Comparison of ENCODE assay signal across 28 cellular contexts in genomic region chr2:53905396-53905795, GRCh38. TPM values are rescaled to one million over a fixed set of nuclear protein-coding genes. Genes with fewer than 3 reads are reported as not detected.
DNase-seq lines count a peak whose midpoint lies in the region; ATAC-seq lines count a peak whose summit lies in the region.
"Had no signal": no experiment of that assay in that cellular context is flagged by ENCODE, and none has a peak within 500 bp of the region (broad histone marks: within the 10 kb centered on the region; RNA-seq: fewer than 3 reads in every experiment).

No MANE protein-coding gene starts in this region.

- H4K91ac ChIP-seq in trophoblast cell (ENCODE audit: low read depth, low read length): no peak overlapping the region

- H3K27ac ChIP-seq in trophoblast cell (ENCODE audit: low read depth, low read length): no peak overlapping the region
- H3K27ac ChIP-seq: 22Rv1; A549; BLaER1; BLaER1 treated with 17β-estradiol and CSF1 and Interleukin-3, amounts not matched to agents 10 nM and 100 nM; C4-2B had no signal

- H3K23ac ChIP-seq in trophoblast cell (ENCODE audit: low read length): no peak overlapping the region

- peak; percentile 65 to 73 for DNase-seq in trophoblast cell
- DNase-seq: 8988T; ACHN; AML-193; BE2C; C1 segment of cervical spinal cord; Caco-2; Calu3; CD4-positive, alpha-beta memory T cell; CD4-positive, alpha-beta T cell; CD4-positive, CD25-positive, alpha-beta regulatory T cell; CD8-positive, alpha-beta memory T cell; CD8-positive, alpha-beta T cell; COR-L47; DMS 273 treated with DMSO at 0.1 percent for 48 hours; DMS153; DMS53; DMS79; DMS79 treated with DMSO at 0.1 percent for 48 hours; DND-41; EL had no signal

- H3K9me3 ChIP-seq in trophoblast cell (ENCODE audit: insufficient read depth, low read depth, low read length): no peaks in the 10 kb centered on the region
- H3K9me3 ChIP-seq: A549; BE2C; BLaER1; BLaER1 treated with 17β-estradiol and CSF1 and Interleukin-3, amounts not matched to agents 10 nM and 100 nM; Caco-2 had no signal

- no peak overlapping the region for H3K4me2 ChIP-seq in trophoblast cell (ENCODE audit: low read length)
- H3K4me2 ChIP-seq: A549; BLaER1; BLaER1 treated with 17β-estradiol and CSF1 and Interleukin-3, amounts not matched to agents 10 nM and 100 nM had no signal

- no peak overlapping the region for H3K4ac ChIP-seq in trophoblast cell (ENCODE audit: low read depth, low read length)

- no peak overlapping the region for H3K9ac ChIP-seq in trophoblast cell (ENCODE audit: low read length)
- H3K9ac ChIP-seq: BLaER1; BLaER1 treated with 17β-estradiol and CSF1 and Interleukin-3, amounts not matched to agents 10 nM and 100 nM had no signal

- no peaks in the 10 kb centered on the region for H3K27me3 ChIP-seq in trophoblast cell (ENCODE audit: insufficient read depth, low read length)
- H3K27me3 ChIP-seq: BE2C; BLaER1; BLaER1 treated with 17β-estradiol and CSF1 and Interleukin-3, amounts not matched to agents 10 nM and 100 nM had no signal

- H2AK5ac ChIP-seq in trophoblast cell (ENCODE audit: low read length): no peak overlapping the region

- H2AFZ ChIP-seq in trophoblast cell (ENCODE audit: insufficient read depth, low read length, poor library complexity): no peak overlapping the region

- H3K18ac ChIP-seq in trophoblast cell (ENCODE audit: low read length): no peak overlapping the region

- ATAC-seq in GM19455 (IDR thresholded peaks at IDR 0.05; ENCODE audit: unreplicated experiment): no peak
- ATAC-seq: A549; CD8-positive, alpha-beta T cell had no signal

- no peak overlapping the region for H4K8ac ChIP-seq in trophoblast cell (ENCODE audit: low read depth, low read length)

- no peaks in the 10 kb centered on the region for H3K79me1 ChIP-seq in trophoblast cell (ENCODE audit: low read length)

- no peak overlapping the region for H4K12ac ChIP-seq in trophoblast cell (ENCODE audit: low read depth, low read length)

- H2BK120ac ChIP-seq in trophoblast cell (ENCODE audit: insufficient read depth, low read length, poor library complexity): no peak overlapping the region

- peaks cover 13 to 25% of the 10 kb centered on the region in 2 experiments for H3K36me3 ChIP-seq in trophoblast cell (ENCODE audit: control insufficient read depth in 1 of 2, insufficient read depth in 2 of 2, low read length in 2 of 2)

- H2BK12ac ChIP-seq in trophoblast cell (ENCODE audit: low read length): no peak overlapping the region

- H2BK5ac ChIP-seq in trophoblast cell (ENCODE audit: low read depth, low read length, poor library complexity): no peak overlapping the region

- WGBS in trophoblast cell (ENCODE audit: extremely low coverage, insufficient coverage, insufficient read length): no CpG with 5 or more reads among the region's 9 CpGs

- no peak overlapping the region for H3K14ac ChIP-seq in trophoblast cell (ENCODE audit: low read length)

- H3K4me1 ChIP-seq in trophoblast cell (ENCODE audit: control insufficient read depth in 1 of 2, insufficient read depth in 2 of 2, low read length in 2 of 2): no peaks in the 10 kb centered on the region
- H3K4me1 ChIP-seq: A549; BE2C; BLaER1; BLaER1 treated with 17β-estradiol and CSF1 and Interleukin-3, amounts not matched to agents 10 nM and 100 nM; Caco-2 had no signal

- no peak overlapping the region for H3K4me3 ChIP-seq in trophoblast cell (ENCODE audit: low read depth, low read length)
- H3K4me3 ChIP-seq: A549; BLaER1; BLaER1 treated with 17β-estradiol and CSF1 and Interleukin-3, amounts not matched to agents 10 nM and 100 nM had no signal

- no peaks in the 10 kb centered on the region for H3K79me2 ChIP-seq in trophoblast cell (ENCODE audit: control insufficient read depth, insufficient read depth, low read length, poor library complexity)

RNA-seq across cellular contexts. Expression of gene GPR75, which starts 45.6 kb away (rescaled TPM):
- 2.2 and 2.3 TPM in 2 replicates for polyA plus RNA-seq in trophoblast cell (2013)
- polyA plus RNA-seq: CD14-positive monocyte; CD4-positive, alpha-beta memory T cell; CD4-positive, CD25-positive, alpha-beta regulatory T cell; CD8-positive, alpha-beta memory T cell had no signal
